Comparison of ENCODE assay signal across 20 cellular contexts in genomic region chr18:6488956-6489355, GRCh38.
DNase-seq lines count a peak whose midpoint lies in the region; ATAC-seq and TF ChIP-seq lines count a peak whose summit lies in the region.
"Had no signal": no experiment of that assay in that cellular context is flagged by ENCODE, and none has a peak within 500 bp of the region (broad histone marks: within the 10 kb centered on the region; RNA-seq: fewer than 3 reads in every experiment).

No MANE protein-coding gene starts in this region.

- H3K27ac Mint-ChIP-seq in GM23338 = no peak overlapping the region
- no peak overlapping the region for H3K27ac Mint-ChIP-seq in naive thymus-derived CD4-positive, alpha-beta T cell
- no peak overlapping the region for H3K27ac Mint-ChIP-seq in endothelial cell (ENCODE audit: unreplicated experiment)
- H3K27ac Mint-ChIP-seq: CD4-positive, CD25-positive, alpha-beta regulatory T cell had no signal

- no peak for TF ChIP-seq CTCF in GM23338 (conservative IDR thresholded peaks at IDR 0.05; ENCODE audit: low read depth in 2 of 2)
- TF ChIP-seq CTCF in PC-3 (conservative IDR thresholded peaks at IDR 0.05; ENCODE audit: low read depth, low read length) = no peak
- no peak for TF ChIP-seq CTCF in smooth muscle cell (IDR thresholded peaks at IDR 0.05; ENCODE audit: borderline replicate concordance, insufficient read depth, poor library complexity, severe bottlenecking)
- no peak for TF ChIP-seq CTCF in endothelial cell (IDR thresholded peaks at IDR 0.05; ENCODE audit: unreplicated experiment)

- peaks cover 2% of the 10 kb centered on the region; the same call in 1 of the 3 replicates for H3K9me3 Mint-ChIP-seq in GM23338
- H3K9me3 Mint-ChIP-seq in naive thymus-derived CD4-positive, alpha-beta T cell = peaks cover 0 to 4% (median 0%) of the 10 kb centered on the region in 11 donors
- H3K9me3 Mint-ChIP-seq in endothelial cell (ENCODE audit: unreplicated experiment) = no peaks in the 10 kb centered on the region

- intact Hi-C loops in PC-3 (cut with micrococcal nuclease) = no loop called here
- intact Hi-C loops in naive thymus-derived CD4-positive, alpha-beta T cell (cut with micrococcal nuclease) = no loop called here

- peaks cover 29% of the 10 kb centered on the region for H3K4me1 ChIP-seq in GM23338 (ENCODE audit: insufficient read depth)
- peaks cover 24% of the 10 kb centered on the region for H3K4me1 ChIP-seq in PC-3 (ENCODE audit: insufficient read depth, low read length)
- peaks cover 4% of the 10 kb centered on the region for H3K4me1 ChIP-seq in smooth muscle cell (ENCODE audit: low read depth)
- no peaks in the 10 kb centered on the region for H3K4me1 ChIP-seq in naive thymus-derived CD4-positive, alpha-beta T cell (ENCODE audit: control insufficient read depth in 2 of 2, insufficient read depth in 2 of 2, low read length in 2 of 2)
- H3K4me1 ChIP-seq: BLaER1 had no signal

- CTCF ChIA-PET in PC-3 (lab: Charles Lee) = no interaction called here
- CTCF ChIA-PET in naive thymus-derived CD4-positive, alpha-beta T cell (lab: Charles Lee) = no interaction called here

- H3K27ac ChIP-seq in GM23338 (ENCODE audit: low read depth) = peak overlapping the region; percentile 63; the same call in 1 of the 2 replicates
- H3K27ac ChIP-seq in PC-3 (ENCODE audit: low read length) = peak overlapping the region; percentile 35; the same call in 1 of the 2 replicates
- peak overlapping the region; percentile 57 for H3K27ac ChIP-seq in smooth muscle cell (ENCODE audit: low read depth)
- H3K27ac ChIP-seq in naive thymus-derived CD4-positive, alpha-beta T cell (ENCODE audit: low read depth, low read length) = no peak overlapping the region
- H3K27ac ChIP-seq: BLaER1, HL-60, RWPE1 had no signal

- POLR2A ChIA-PET in PC-3 (lab: Charles Lee; ENCODE audit: unreplicated experiment) = no interaction called here
- POLR2A ChIA-PET in naive thymus-derived CD4-positive, alpha-beta T cell (lab: Charles Lee) = no interaction called here

- H3K9me3 ChIP-seq in PC-3 (ENCODE audit: low read length) = no peaks in the 10 kb centered on the region
- H3K9me3 ChIP-seq in smooth muscle cell (replicated peaks; ENCODE audit: low read depth) = no peaks in the 10 kb centered on the region
- H3K9me3 ChIP-seq in naive thymus-derived CD4-positive, alpha-beta T cell (ENCODE audit: control insufficient read depth in 2 of 3, low read length in 3 of 3) = no peaks in the 10 kb centered on the region
- H3K9me3 ChIP-seq: BLaER1 had no signal

- no peak overlapping the region for H3K4me2 ChIP-seq in GM23338
- H3K4me2 ChIP-seq in PC-3 (ENCODE audit: low read length) = peak overlapping the region; percentile 10; the same call in 1 of the 2 replicates
- peak overlapping the region; percentile 49 for H3K4me2 ChIP-seq in smooth muscle cell
- H3K4me2 ChIP-seq: BLaER1 had no signal

- H3K79me2 ChIP-seq in GM23338 (replicated peaks; ENCODE audit: insufficient read depth) (no peaks in the 10 kb centered on the region), PC-3 (ENCODE audit: low read length) (no peaks in the 10 kb centered on the region), smooth muscle cell (ENCODE audit: low read depth) (no peaks in the 10 kb centered on the region)

- no TSS peak for BruUV-seq in PC-3 (replicated peaks; lab: Mats Ljungman, UMichigan)

- peaks cover 4% of the 10 kb centered on the region; the same call in 1 of the 3 replicates for H3K36me3 Mint-ChIP-seq in GM23338 (ENCODE audit: low read depth)
- no peaks in the 10 kb centered on the region for H3K36me3 Mint-ChIP-seq in naive thymus-derived CD4-positive, alpha-beta T cell
- no peaks in the 10 kb centered on the region for H3K36me3 Mint-ChIP-seq in endothelial cell (ENCODE audit: low read depth, unreplicated experiment)
- H3K36me3 Mint-ChIP-seq: CD4-positive, CD25-positive, alpha-beta regulatory T cell had no signal

- H3K27me3 Mint-ChIP-seq in GM23338 (ENCODE audit: insufficient read depth, low read depth, poor library complexity) (no peaks in the 10 kb centered on the region), endothelial cell (ENCODE audit: unreplicated experiment) (no peaks in the 10 kb centered on the region)
- H3K27me3 Mint-ChIP-seq in naive thymus-derived CD4-positive, alpha-beta T cell = peaks cover 0 to 6% (median 4%) of the 10 kb centered on the region in 5 donors
- H3K27me3 Mint-ChIP-seq: CD4-positive, CD25-positive, alpha-beta regulatory T cell had no signal

- no peaks in the 10 kb centered on the region for H3K36me3 ChIP-seq in GM23338 (ENCODE audit: insufficient read depth)
- no peaks in the 10 kb centered on the region for H3K36me3 ChIP-seq in PC-3 (ENCODE audit: low read depth, low read length)
- H3K36me3 ChIP-seq in smooth muscle cell (ENCODE audit: low read depth) = no peaks in the 10 kb centered on the region
- H3K36me3 ChIP-seq in naive thymus-derived CD4-positive, alpha-beta T cell (ENCODE audit: control insufficient read depth in 2 of 3, insufficient read depth in 3 of 3, low read length in 3 of 3) = no peaks in the 10 kb centered on the region
- H3K36me3 ChIP-seq: BLaER1 had no signal

- H4K20me1 ChIP-seq in GM23338 (replicated peaks; ENCODE audit: insufficient read depth) (no peaks in the 10 kb centered on the region), PC-3 (ENCODE audit: low read length) (no peaks in the 10 kb centered on the region), smooth muscle cell (ENCODE audit: low read depth) (no peaks in the 10 kb centered on the region)
- H4K20me1 ChIP-seq: BLaER1 had no signal

- H2AFZ ChIP-seq in GM23338 (no peak overlapping the region; the same call in 1 of the 2 replicates), PC-3 (ENCODE audit: low read length) (no peak overlapping the region), smooth muscle cell (ENCODE audit: low read depth) (no peak overlapping the region)

- no peaks in the 10 kb centered on the region; the same call in 1 of the 2 replicates for H3K9me2 ChIP-seq in GM23338 (ENCODE audit: insufficient read depth)
- no peaks in the 10 kb centered on the region for H3K9me2 ChIP-seq in PC-3 (replicated peaks; ENCODE audit: low read length)

- WGBS in smooth muscle cell (ENCODE audit: low lambda C conversion rate) = 25% methylated on average over 1 of the region's 1 CpG

- H3K4me1 Mint-ChIP-seq in GM23338 (peaks cover 36% of the 10 kb centered on the region), endothelial cell (ENCODE audit: unreplicated experiment) (no peaks in the 10 kb centered on the region)
- H3K4me1 Mint-ChIP-seq in naive thymus-derived CD4-positive, alpha-beta T cell = no peaks in the 10 kb centered on the region
- H3K4me1 Mint-ChIP-seq: CD4-positive, CD25-positive, alpha-beta regulatory T cell had no signal

- H3K9ac ChIP-seq in PC-3 (ENCODE audit: low read length) = no peak overlapping the region
- no peak overlapping the region for H3K9ac ChIP-seq in smooth muscle cell (ENCODE audit: low read depth)
- H3K9ac ChIP-seq: BLaER1 had no signal

- ATAC-seq in GM23338 = no peak
- ATAC-seq in PC-3 = peak; percentile 87
- no peak for ATAC-seq in naive thymus-derived CD4-positive, alpha-beta T cell

- H3K4me3 ChIP-seq in GM23338 (no peak overlapping the region), PC-3 (ENCODE audit: low read length) (no peak overlapping the region), smooth muscle cell (no peak overlapping the region)
- H3K4me3 ChIP-seq in naive thymus-derived CD4-positive, alpha-beta T cell (ENCODE audit: low read length) = no peak overlapping the region
- H3K4me3 ChIP-seq: BLaER1 had no signal

- no peak overlapping the region for H3K4me3 Mint-ChIP-seq in GM23338
- H3K4me3 Mint-ChIP-seq in naive thymus-derived CD4-positive, alpha-beta T cell = no peak overlapping the region
- H3K4me3 Mint-ChIP-seq in endothelial cell (ENCODE audit: unreplicated experiment) = no peak overlapping the region
- H3K4me3 Mint-ChIP-seq: CD4-positive, CD25-positive, alpha-beta regulatory T cell had no signal

- H3K27me3 ChIP-seq in GM23338 (ENCODE audit: insufficient read depth) = no peaks in the 10 kb centered on the region
- no peaks in the 10 kb centered on the region for H3K27me3 ChIP-seq in PC-3 (ENCODE audit: low read length)
- no peaks in the 10 kb centered on the region for H3K27me3 ChIP-seq in smooth muscle cell (ENCODE audit: low read depth)
- H3K27me3 ChIP-seq in naive thymus-derived CD4-positive, alpha-beta T cell (ENCODE audit: control insufficient read depth in 2 of 2, insufficient read depth in 2 of 2, low read length in 2 of 2) = no peaks in the 10 kb centered on the region
- H3K27me3 ChIP-seq: BLaER1 had no signal

- H3F3A ChIP-seq in GM23338 (replicated peaks; ENCODE audit: low read depth) = no peaks in the 10 kb centered on the region
- no peaks in the 10 kb centered on the region for H3F3A ChIP-seq in PC-3 (ENCODE audit: low read length, unreplicated experiment)
- H3F3A ChIP-seq in smooth muscle cell (ENCODE audit: low read depth) = peaks cover 6% of the 10 kb centered on the region

- DNase-seq in GM23338 (ENCODE audit: low spot score) (no peak), PC-3 (peak; percentile 71), kidney tubule cell (ENCODE audit: low spot score) (peak; percentile 30), smooth muscle cell (lab: John Stamatoyannopoulos, UW; ENCODE audit: unreplicated experiment) (no peak), NOMO-1 treated with DMSO at 0.1 percent for 48 hours (lab: John Stamatoyannopoulos, UW; ENCODE audit: unreplicated experiment) (no peak), HUDEP-2 (lab: John Stamatoyannopoulos, UW; ENCODE audit: unreplicated experiment in 76 of 76) (no peak), endothelial cell (ENCODE audit: low spot score) (no peak)
- DNase-seq in naive thymus-derived CD4-positive, alpha-beta T cell = no peak
- DNase-seq: CD4-positive, CD25-positive, alpha-beta regulatory T cell; DMS153; KBM-7; MM.1S; NCI-H2029; NCI-H446; NCI-H524 treated with DMSO at 0.1 percent for 48 hours; NCI-H774; SHP77 had no signal

Comparison
In these comparisons a context has a peak if more than half of its experiments do, and no peak if none do; other contexts are left out.
1. DNase-seq: peak in PC-3 (single experiment) and kidney tubule cell (single experiment); none in GM23338 (single experiment), smooth muscle cell (single experiment), naive thymus-derived CD4-positive, alpha-beta T cell (0 of 9), NOMO-1 treated with DMSO at 0.1 percent for 48 hours (single experiment), HUDEP-2 (0 of 76) and endothelial cell (single experiment).